13 cellular contexts compared by ENCODE assay signal in genomic region chr10:36872702-36873393, GRCh38.
DNase-seq lines count a peak whose midpoint lies in the region; ATAC-seq, FAIRE-seq and TF ChIP-seq lines count a peak whose summit lies in the region.
"Had no signal": no experiment of that assay in that cellular context is flagged by ENCODE, and none has a peak within 500 bp of the region (broad histone marks: within the 10 kb centered on the region; RNA-seq: fewer than 3 reads in every experiment).

No MANE protein-coding gene starts in this region.

- in situ Hi-C loops in HepG2 (cut with HindIII; ENCODE audit: extremely low pct_ligation_motif_present, low pct_unique_long_range_greater_than_20kb): no loop called here

- 3% methylated on average over 6 of the region's 6 CpGs for WGBS in HepG2 (ENCODE audit: low lambda C conversion rate)
- WGBS in right lobe of liver (ENCODE audit: insufficient coverage, low coverage, low lambda C conversion rate, missing lambda C conversion rate): 51% methylated on average over 6 of the region's 6 CpGs

- H3K4me3 ChIP-seq in HepG2 (replicated peaks in 1 of 3; ENCODE audit: insufficient read depth in 1 of 3, low read depth in 2 of 3, low read length in 3 of 3): no peak overlapping the region
- H3K4me3 ChIP-seq in right lobe of liver: no peak overlapping the region
- H3K4me3 ChIP-seq: cardiac muscle cell, PC-9, tibial nerve had no signal

- CTCF ChIA-PET in HepG2 (lab: Yijun Ruan, JAX; ENCODE audit: low intra/inter-chr PET ratio, low total read pairs): no interaction called here

- no peak overlapping the region for H3K4me2 ChIP-seq in HepG2 (ENCODE audit: low read depth, low read length)
- H3K4me2 ChIP-seq: PC-9 had no signal

- FAIRE-seq in HepG2 (lab: Jason Lieb, UNC): no peak

- no peak overlapping the region for H3K27ac ChIP-seq in HepG2 (ENCODE audit: extremely low read length, insufficient read depth, low read length)
- H3K27ac ChIP-seq in right lobe of liver: no peak overlapping the region
- H3K27ac ChIP-seq: cardiac muscle cell, PC-9, tibial nerve had no signal

- DNase-seq in HepG2 (ENCODE audit: low spot score) (no peak), right lobe of liver (no peak), NOMO-1 (lab: John Stamatoyannopoulos, UW; ENCODE audit: unreplicated experiment in 2 of 2) (no peak), glutamatergic neuron (no peak), SK-N-DZ (ENCODE audit: low spot score) (no peak), globus pallidus (ENCODE audit: low spot score) (no peak)
- DNase-seq: 8988T, PC-9, T-cell had no signal

- H3K27ac Mint-ChIP-seq in glutamatergic neuron (ENCODE audit: unreplicated experiment): no peak overlapping the region
- H3K27ac Mint-ChIP-seq: T-cell had no signal

- no peaks in the 10 kb centered on the region for H3K4me1 Mint-ChIP-seq in glutamatergic neuron (ENCODE audit: low read depth, unreplicated experiment)
- H3K4me1 Mint-ChIP-seq: T-cell had no signal

- H3K27me3 ChIP-seq in HepG2 (ENCODE audit: control insufficient read depth in 1 of 2, insufficient read depth in 2 of 2, low read length in 2 of 2) (no peaks in the 10 kb centered on the region; a peak in 1 of 5 replicates), right lobe of liver (no peaks in the 10 kb centered on the region)
- H3K27me3 ChIP-seq: cardiac muscle cell, tibial nerve had no signal

- no peaks in the 10 kb centered on the region for H3K9me3 Mint-ChIP-seq in glutamatergic neuron (ENCODE audit: unreplicated experiment)

- H2AFZ ChIP-seq in HepG2 (ENCODE audit: low read length): no peak overlapping the region
- H2AFZ ChIP-seq: PC-9 had no signal

- H3K9ac ChIP-seq in HepG2 (ENCODE audit: insufficient read depth, low read depth, low read length): no peak overlapping the region

- no peak for TF ChIP-seq RAD21 in HepG2 (CRISPR knock-in tag; IDR thresholded peaks at IDR 0.05)

- H3K79me2 ChIP-seq in HepG2 (ENCODE audit: insufficient read depth, low read length): no peaks in the 10 kb centered on the region

- H3K9me3 ChIP-seq in HepG2 (ENCODE audit: low read length): no peaks in the 10 kb centered on the region
- H3K9me3 ChIP-seq in right lobe of liver: no peaks in the 10 kb centered on the region
- H3K9me3 ChIP-seq: tibial nerve had no signal

- no peak overlapping the region for H3K4me3 Mint-ChIP-seq in glutamatergic neuron (ENCODE audit: unreplicated experiment)
- H3K4me3 Mint-ChIP-seq: T-cell had no signal

- H3K4me1 ChIP-seq in HepG2 (ENCODE audit: insufficient read depth, low read length): no peaks in the 10 kb centered on the region
- no peaks in the 10 kb centered on the region for H3K4me1 ChIP-seq in right lobe of liver
- H3K4me1 ChIP-seq: tibial nerve had no signal

- no peaks in the 10 kb centered on the region for H3K27me3 Mint-ChIP-seq in glutamatergic neuron (ENCODE audit: unreplicated experiment)
- H3K27me3 Mint-ChIP-seq: T-cell had no signal

- BruUV-seq in HepG2 (replicated peaks; lab: Mats Ljungman, UMichigan): no TSS peak

- H3K36me3 Mint-ChIP-seq in glutamatergic neuron (ENCODE audit: unreplicated experiment): no peaks in the 10 kb centered on the region
- H3K36me3 Mint-ChIP-seq: T-cell had no signal

- TF ChIP-seq EP300 in HepG2 (IDR thresholded peaks at IDR 0.05; ENCODE audit: low read depth in 2 of 2, low read length in 2 of 2) (no peak), HepG2 (CRISPR knock-in tag; IDR thresholded peaks at IDR 0.05; ENCODE audit: borderline replicate concordance) (no peak)

- POLR2A ChIA-PET in HepG2 (lab: Yijun Ruan, JAX): no interaction called here

- ATAC-seq in HepG2 (no peak), right lobe of liver (no peak), HG02759 (IDR thresholded peaks at IDR 0.05; ENCODE audit: unreplicated experiment) (peak; percentile 92), HG03354 (IDR thresholded peaks at IDR 0.05; ENCODE audit: poor library complexity, severe bottlenecking, unreplicated experiment) (peak; percentile 99)
- ATAC-seq: T-cell had no signal

- no peaks in the 10 kb centered on the region for H4K20me1 ChIP-seq in HepG2 (ENCODE audit: insufficient read depth, low read length)

- intact Hi-C loops in HepG2 (cut with micrococcal nuclease; ENCODE audit: unreplicated experiment) (no loop called here), right lobe of liver (cut with DNase I) (no loop called here)

- H3K36me3 ChIP-seq in HepG2 (replicated peaks in 1 of 2; ENCODE audit: control insufficient read depth in 1 of 2, insufficient read depth in 2 of 2, low read length in 2 of 2) (no peaks in the 10 kb centered on the region), right lobe of liver (no peaks in the 10 kb centered on the region)
- H3K36me3 ChIP-seq: cardiac muscle cell, tibial nerve had no signal

- TF ChIP-seq POLR2A in HepG2 (IDR thresholded peaks at IDR 0.05; ENCODE audit: insufficient read depth in 1 of 2, low read depth in 2 of 2, low read length in 2 of 2) (no peak), right lobe of liver (IDR thresholded peaks at IDR 0.05) (no peak)

- TF ChIP-seq CTCF in HepG2 (CRISPR knock-in tag; IDR thresholded peaks at IDR 0.05) (no peak), right lobe of liver (IDR thresholded peaks at IDR 0.05) (no peak), glutamatergic neuron (IDR thresholded peaks at IDR 0.05; ENCODE audit: partially characterized antibody, unreplicated experiment) (no peak)

TF ChIP-seq in HepG2, 621 proteins besides CTCF, POLR2A, EP300 and RAD21:
- no peak for TF ChIP-seq PLRG1 (conservative IDR thresholded peaks at IDR 0.05)
- TF ChIP-seq MNT (IDR thresholded peaks at IDR 0.05): peak; percentile 77
- TF ChIP-seq ZNF431 (CRISPR knock-in tag; IDR thresholded peaks at IDR 0.05; ENCODE audit: borderline replicate concordance, low read depth): no peak
- no peak for TF ChIP-seq TCF7L2 (IDR thresholded peaks at IDR 0.05; ENCODE audit: low read depth, low read length)

Comparison
In these comparisons a context has a peak if more than half of its experiments do, and no peak if none do; other contexts are left out.
1. ATAC-seq: peak in HG02759 (single experiment) and HG03354 (single experiment); none in HepG2 (single experiment) and right lobe of liver (0 of 4).